In genomic region chr15:44713006-44713966, GRCh38 we compare ENCODE assay signal across 8 cellular contexts. TPM values are rescaled to one million over a fixed set of nuclear protein-coding genes. Genes with fewer than 3 reads are reported as not detected.
DNase-seq lines count a peak whose midpoint lies in the region; ATAC-seq and TF ChIP-seq lines count a peak whose summit lies in the region.

No MANE protein-coding gene starts in this region.

- H3K4me3 ChIP-seq in breast epithelium (peak overlapping the region; percentile 77 to 99 (median 94)), mucosa of stomach (ENCODE audit: low read length) (peak overlapping the region; percentile 97)

- CTCF ChIA-PET in activated naive CD4-positive, alpha-beta T cell treated with anti-CD3 and anti-CD28 coated beads, Interleukin-2, amount 10 ng/mL, durations not matched to agents 7 days and 5 days (lab: Charles Lee), result interaction anchor here (1.2 to 13.2 kb wide), 3 partner anchors 18 to 48 kb away, joined by 4 to 282 read pairs (median 168); partner anchors contain the start of genes SPG11 and TRIM69

- H3K9me3 ChIP-seq in breast epithelium (no peaks in the 10 kb centered on the region), mucosa of stomach (ENCODE audit: control insufficient read depth, low read length) (no peaks in the 10 kb centered on the region)

- H3K9ac ChIP-seq in mucosa of stomach (ENCODE audit: low read length), result peak overlapping the region; percentile 100

- H3K27ac ChIP-seq in breast epithelium, result peak overlapping the region; percentile 97 to 99

- peaks cover 0 to 12% of the 10 kb centered on the region in 2 donors for H3K4me1 ChIP-seq in breast epithelium
- peaks cover 38% of the 10 kb centered on the region for H3K4me1 ChIP-seq in mucosa of stomach (ENCODE audit: control insufficient read depth, insufficient read depth, low read length)

- peaks cover 82% of the 10 kb centered on the region for H3K36me3 Mint-ChIP-seq in activated naive CD4-positive, alpha-beta T cell treated with anti-CD3 and anti-CD28 coated beads, Interleukin-2, amount 10 ng/mL, durations not matched to agents 7 days and 5 days

- H3K4me3 Mint-ChIP-seq in activated naive CD4-positive, alpha-beta T cell treated with anti-CD3 and anti-CD28 coated beads, Interleukin-2, amount 10 ng/mL, durations not matched to agents 7 days and 5 days, result peak overlapping the region; percentile 99

- ATAC-seq in GM18870 (IDR thresholded peaks at IDR 0.05; ENCODE audit: unreplicated experiment) (no peak), GM18861 (IDR thresholded peaks at IDR 0.05; ENCODE audit: unreplicated experiment) (no peak)

- H3K27ac Mint-ChIP-seq in activated naive CD4-positive, alpha-beta T cell treated with anti-CD3 and anti-CD28 coated beads, Interleukin-2, amount 10 ng/mL, durations not matched to agents 7 days and 5 days, result peak overlapping the region; percentile 100

- H3K4me1 Mint-ChIP-seq in activated naive CD4-positive, alpha-beta T cell treated with anti-CD3 and anti-CD28 coated beads, Interleukin-2, amount 10 ng/mL, durations not matched to agents 7 days and 5 days, result peaks cover 58% of the 10 kb centered on the region

- no peaks in the 10 kb centered on the region for H3K9me3 Mint-ChIP-seq in activated naive CD4-positive, alpha-beta T cell treated with anti-CD3 and anti-CD28 coated beads, Interleukin-2, amount 10 ng/mL, durations not matched to agents 7 days and 5 days

- no peaks in the 10 kb centered on the region for H3K27me3 ChIP-seq in breast epithelium
- H3K27me3 ChIP-seq in mucosa of stomach (ENCODE audit: control insufficient read depth, insufficient read depth, low read length), result no peaks in the 10 kb centered on the region

- intact Hi-C loops in breast epithelium (cut with DNase I; ENCODE audit: low total_unique reads), result no loop called here

- DNase-seq in activated naive CD4-positive, alpha-beta T cell treated with anti-CD3 and anti-CD28 coated beads, Interleukin-2, amount 10 ng/mL, durations not matched to agents 7 days and 5 days, result no peak
- no peak for DNase-seq in activated naive CD4-positive, alpha-beta T cell (lab: John Stamatoyannopoulos, UW)
- DNase-seq in NCI-H524 treated with DMSO at 0.1 percent for 48 hours (lab: John Stamatoyannopoulos, UW) (peak; percentile 9), breast epithelium (ENCODE audit: low spot score in 2 of 2) (no peak), NK-92 (lab: John Stamatoyannopoulos, UW; ENCODE audit: unreplicated experiment) (no peak)

- peaks cover 18% of the 10 kb centered on the region for H3K27me3 Mint-ChIP-seq in activated naive CD4-positive, alpha-beta T cell treated with anti-CD3 and anti-CD28 coated beads, Interleukin-2, amount 10 ng/mL, durations not matched to agents 7 days and 5 days

- no peak for TF ChIP-seq CTCF in breast epithelium (IDR thresholded peaks at IDR 0.05)

- H3K36me3 ChIP-seq in breast epithelium (peaks cover 8% of the 10 kb centered on the region), mucosa of stomach (ENCODE audit: control insufficient read depth, insufficient read depth, low read length) (peaks cover 16% of the 10 kb centered on the region)

- TF ChIP-seq POLR2A in breast epithelium (IDR thresholded peaks at IDR 0.05), result no peak

RNA-seq across cellular contexts. Expression of gene B2M, which starts 2.0 kb away (rescaled TPM):
- total RNA-seq in breast epithelium, result 1,000 to 10,000 TPM; 2,658 to 3,703 (median 3,086) TPM

RNA-seq across cellular contexts. Expression of gene PATL2, which starts 2.2 kb away (rescaled TPM):
- total RNA-seq in breast epithelium, result 1 to 10 TPM; 1.6 to 2.6 (median 2.2) TPM

RNA-seq across cellular contexts. Expression of gene TRIM69, which starts 23.0 kb away (rescaled TPM):
- total RNA-seq in breast epithelium, result 10 to 100 TPM in 2 of 3 donors, 1 to 10 TPM in 1; 9.8 to 15.5 (median 13.5) TPM

RNA-seq across cellular contexts. Expression of gene SPG11, which starts 49.8 kb away (rescaled TPM):
- 100 to 1,000 TPM in 2 of 3 donors, 10 to 100 TPM in 1; 82.4 to 117 (median 103) TPM for total RNA-seq in breast epithelium
